ENCODE assay signal across 9 cellular contexts in genomic region chr16:75099738-75100615, GRCh38. TPM values are rescaled to one million over a fixed set of nuclear protein-coding genes. Genes with fewer than 3 reads are reported as not detected.
A peak's percentile ranks its signal among the peaks of the same experiment; 100 is the strongest.
DNase-seq lines count a peak whose midpoint lies in the region; ATAC-seq and TF ChIP-seq lines count a peak whose summit lies in the region.
"Had no signal": no experiment of that assay in that cellular context is flagged by ENCODE, and none has a peak within 500 bp of the region (broad histone marks: within the 10 kb centered on the region; RNA-seq: fewer than 3 reads in every experiment).

No MANE protein-coding gene starts in this region.

- no peak for ATAC-seq in HG03175 (IDR thresholded peaks at IDR 0.05; ENCODE audit: unreplicated experiment)

- peak overlapping the region; percentile 47 for H3K27ac Mint-ChIP-seq in chondrocyte (ENCODE audit: unreplicated experiment)

- H3K36me3 Mint-ChIP-seq in chondrocyte (ENCODE audit: low read depth) = peaks cover 2% of the 10 kb centered on the region

- peaks cover 28% of the 10 kb centered on the region for H3K4me1 Mint-ChIP-seq in chondrocyte (ENCODE audit: low read depth)

- peaks cover 43 to 58% (median 46%) of the 10 kb centered on the region in 3 donors for H3K4me1 ChIP-seq in skeletal muscle tissue (ENCODE audit: control insufficient read depth in 3 of 3, insufficient read depth in 3 of 3, low read length in 3 of 3)

- H3K27ac ChIP-seq in skeletal muscle tissue (ENCODE audit: low read depth, low read length) = peak overlapping the region; percentile 45

- peaks cover 2% of the 10 kb centered on the region for H3K9me3 Mint-ChIP-seq in chondrocyte (ENCODE audit: low read depth)

- no peaks in the 10 kb centered on the region for H3K9me3 ChIP-seq in skeletal muscle tissue (ENCODE audit: control insufficient read depth in 3 of 3, low read length in 3 of 3)

- DNase-seq in stimulated activated CD4-positive, alpha-beta T cell treated with anti-CD3 and anti-CD28 coated beads, Interleukin-1b, Interleukin-23, amount 100 ng/mL, for 48 hours = peak; percentile 49
- no peak for DNase-seq in stimulated activated CD4-positive, alpha-beta T cell treated with anti-CD3 and anti-CD28 coated beads, Interleukin-2, amount 100 ng/mL, for 48 hours
- DNase-seq in NCI-H69 (lab: John Stamatoyannopoulos, UW) (peak; percentile 38), chondrocyte (ENCODE audit: low spot score) (peak; percentile 65), GM03348 (ENCODE audit: low spot score) (no peak), lower leg skin (ENCODE audit: low spot score in 2 of 2) (no peak)

- H3K9ac ChIP-seq in skeletal muscle tissue (ENCODE audit: low read depth in 1 of 3, low read length in 3 of 3) = peak overlapping the region in 1 of 3 donors; percentile 60

- peak; percentile 36 for TF ChIP-seq CTCF in chondrocyte (IDR thresholded peaks at IDR 0.05)
- no peak for TF ChIP-seq CTCF in lower leg skin (IDR thresholded peaks at IDR 0.05)

- H3K36me3 ChIP-seq in skeletal muscle tissue (ENCODE audit: control insufficient read depth in 3 of 3, insufficient read depth in 3 of 3, low read length in 3 of 3) = peaks cover 7 to 9% (median 9%) of the 10 kb centered on the region in 3 donors

- peak overlapping the region in 1 of 3 donors; percentile 29 for H3K4me3 ChIP-seq in skeletal muscle tissue (ENCODE audit: low read length in 3 of 3)
- no peak overlapping the region for H3K4me3 ChIP-seq in lower leg skin (ENCODE audit: low read depth, poor library complexity, severe bottlenecking)

- WGBS in lower leg skin, 2 donors = 47 to 55% methylated on average over 16 of the region's 16 CpGs

- H3K4me3 Mint-ChIP-seq in chondrocyte (ENCODE audit: unreplicated experiment) = no peak overlapping the region

- no peak for TF ChIP-seq POLR2A in lower leg skin (IDR thresholded peaks at IDR 0.05)

- intact Hi-C loops in lower leg skin (cut with DNase I; ENCODE audit: low total_unique reads) = no loop called here

- H3K27me3 Mint-ChIP-seq in chondrocyte (ENCODE audit: low read depth) = no peaks in the 10 kb centered on the region

- H3K27me3 ChIP-seq in skeletal muscle tissue (ENCODE audit: control insufficient read depth in 3 of 3, insufficient read depth in 3 of 3, low read length in 3 of 3) = no peaks in the 10 kb centered on the region

RNA-seq across cellular contexts. Expression of gene LDHD, which starts 16.6 kb away (rescaled TPM):
- 2.3 to 2.7 TPM (median 2.6 TPM) in 3 replicates for total RNA-seq in chondrocyte
- total RNA-seq in skeletal muscle tissue = 6.3 TPM
- total RNA-seq in lower leg skin = 10 to 100 TPM in 2 of 4 donors, 1 to 10 TPM in 2; 5.9 to 21.9 (median 8.9) TPM
- total RNA-seq: kidney epithelial cell had no signal

RNA-seq across cellular contexts. Expression of gene ZFP1, which starts 48.3 kb away (rescaled TPM):
- total RNA-seq in chondrocyte (11.4 to 15.3 TPM (median 14.1 TPM) in 3 replicates), skeletal muscle tissue (12.5 TPM), lower leg skin (1 to 10 TPM; 4.8 to 8.7 (median 6.5) TPM)

Comparison
In these comparisons a context has a peak if more than half of its experiments do, and no peak if none do; other contexts are left out.
1. DNase-seq: peak in stimulated activated CD4-positive, alpha-beta T cell treated with anti-CD3 and anti-CD28 coated beads, Interleukin-1b, Interleukin-23, amount 100 ng/mL, for 48 hours (single experiment), NCI-H69 (single experiment) and chondrocyte (single experiment); none in stimulated activated CD4-positive, alpha-beta T cell treated with anti-CD3 and anti-CD28 coated beads, Interleukin-2, amount 100 ng/mL, for 48 hours (0 of 2), GM03348 (single experiment) and lower leg skin (0 of 2).